ENCODE assay signal across 18 cellular contexts in genomic region chr13:109165417-109165904, GRCh38.
DNase-seq lines count a peak whose midpoint lies in the region; ATAC-seq and TF ChIP-seq lines count a peak whose summit lies in the region.
"Had no signal": no experiment of that assay in that cellular context is flagged by ENCODE, and none has a peak within 500 bp of the region (broad histone marks: within the 10 kb centered on the region; RNA-seq: fewer than 3 reads in every experiment).

No MANE protein-coding gene starts in this region.

- DNase-seq in NCI-H748 (lab: John Stamatoyannopoulos, UW; ENCODE audit: unreplicated experiment) (peak; percentile 16), NCI-H748 treated with DMSO at 0.1 percent for 48 hours (lab: John Stamatoyannopoulos, UW) (no peak), Karpas-422 (no peak), WTC11 (ENCODE audit: low spot score) (no peak), substantia nigra (lab: John Stamatoyannopoulos, UW) (no peak), GDM1 (lab: John Stamatoyannopoulos, UW) (no peak), NCI-H510A treated with DMSO at 0.1 percent for 48 hours (lab: John Stamatoyannopoulos, UW) (no peak)
- DNase-seq: 8988T; C1 segment of cervical spinal cord; CD4-positive, CD25-positive, alpha-beta regulatory T cell; CD8-positive, alpha-beta memory T cell; COR-L47; DMS 273 treated with DMSO at 0.1 percent for 48 hours; DMS53; DND-41; EL; HCEC 1CT had no signal

- no peaks in the 10 kb centered on the region for H4K20me1 ChIP-seq in Karpas-422 (ENCODE audit: insufficient read depth, low read depth, low read length)

- peaks cover 30% of the 10 kb centered on the region for H3K4me1 Mint-ChIP-seq in WTC11
- H3K4me1 Mint-ChIP-seq: CD4-positive, CD25-positive, alpha-beta regulatory T cell; CD8-positive, alpha-beta memory T cell had no signal

- no peaks in the 10 kb centered on the region; the same call in 1 of the 2 replicates for H3K27me3 Mint-ChIP-seq in WTC11 (ENCODE audit: low read depth)
- H3K27me3 Mint-ChIP-seq: CD4-positive, CD25-positive, alpha-beta regulatory T cell had no signal

- no peaks in the 10 kb centered on the region for H3K9me3 ChIP-seq in Karpas-422 (ENCODE audit: low read length)

- peak overlapping the region; percentile 7; the same call in 1 of the 2 replicates for H3K9ac ChIP-seq in Karpas-422 (ENCODE audit: low read length)

- CTCF ChIA-PET in WTC11 (lab: Charles Lee) = no interaction called here

- H3K79me2 ChIP-seq in Karpas-422 (ENCODE audit: low read length) = no peaks in the 10 kb centered on the region

- no peak for TF ChIP-seq CTCF in WTC11 (IDR thresholded peaks at IDR 0.05)

- peaks cover 74% of the 10 kb centered on the region for H3K4me1 ChIP-seq in Karpas-422 (ENCODE audit: low read length)

- POLR2A ChIA-PET in WTC11 (lab: Charles Lee) = no interaction called here

- H2AFZ ChIP-seq in Karpas-422 (ENCODE audit: low read length) = peak overlapping the region; percentile 52; the same call in 1 of the 2 replicates

- H3K36me3 Mint-ChIP-seq in WTC11 = no peaks in the 10 kb centered on the region
- H3K36me3 Mint-ChIP-seq: CD4-positive, CD25-positive, alpha-beta regulatory T cell; CD8-positive, alpha-beta memory T cell had no signal

- no peak overlapping the region for H3K4me3 Mint-ChIP-seq in WTC11
- H3K4me3 Mint-ChIP-seq: B cell; CD4-positive, CD25-positive, alpha-beta regulatory T cell; CD8-positive, alpha-beta memory T cell had no signal

- H3K27ac ChIP-seq in Karpas-422 (ENCODE audit: low read length) = peak overlapping the region; percentile 81
- H3K27ac ChIP-seq in substantia nigra (ENCODE audit: low read depth, low read length, poor library complexity, severe bottlenecking) = no peak overlapping the region

- H3K4me2 ChIP-seq in Karpas-422 (ENCODE audit: low read depth, low read length, poor library complexity, severe bottlenecking) = peak overlapping the region; percentile 54

- peak; percentile 56 for ATAC-seq in WTC11

- H3K27me3 ChIP-seq in Karpas-422 (ENCODE audit: low read length) = no peaks in the 10 kb centered on the region

- no peaks in the 10 kb centered on the region for H3K36me3 ChIP-seq in Karpas-422 (ENCODE audit: insufficient read depth, low read length)

- no peaks in the 10 kb centered on the region for H3K9me2 ChIP-seq in Karpas-422 (replicated peaks; ENCODE audit: insufficient read depth, low read length)

- H3K4me3 ChIP-seq in Karpas-422 (ENCODE audit: low read length) = peak overlapping the region; percentile 18; the same call in 1 of the 2 replicates

- H3K27ac Mint-ChIP-seq in WTC11 = no peak overlapping the region
- H3K27ac Mint-ChIP-seq: B cell; CD4-positive, CD25-positive, alpha-beta regulatory T cell; CD8-positive, alpha-beta memory T cell had no signal

- no peaks in the 10 kb centered on the region for H3K9me3 Mint-ChIP-seq in WTC11

TF ChIP-seq in WTC11, 78 proteins besides CTCF, POLR2A, EP300 and RAD21 (continues in another document):
- TF ChIP-seq NR3C1 (CRISPR knock-in tag; conservative IDR thresholded peaks at IDR 0.05; ENCODE audit: low read depth) = no peak
- TF ChIP-seq, protein P1, sequence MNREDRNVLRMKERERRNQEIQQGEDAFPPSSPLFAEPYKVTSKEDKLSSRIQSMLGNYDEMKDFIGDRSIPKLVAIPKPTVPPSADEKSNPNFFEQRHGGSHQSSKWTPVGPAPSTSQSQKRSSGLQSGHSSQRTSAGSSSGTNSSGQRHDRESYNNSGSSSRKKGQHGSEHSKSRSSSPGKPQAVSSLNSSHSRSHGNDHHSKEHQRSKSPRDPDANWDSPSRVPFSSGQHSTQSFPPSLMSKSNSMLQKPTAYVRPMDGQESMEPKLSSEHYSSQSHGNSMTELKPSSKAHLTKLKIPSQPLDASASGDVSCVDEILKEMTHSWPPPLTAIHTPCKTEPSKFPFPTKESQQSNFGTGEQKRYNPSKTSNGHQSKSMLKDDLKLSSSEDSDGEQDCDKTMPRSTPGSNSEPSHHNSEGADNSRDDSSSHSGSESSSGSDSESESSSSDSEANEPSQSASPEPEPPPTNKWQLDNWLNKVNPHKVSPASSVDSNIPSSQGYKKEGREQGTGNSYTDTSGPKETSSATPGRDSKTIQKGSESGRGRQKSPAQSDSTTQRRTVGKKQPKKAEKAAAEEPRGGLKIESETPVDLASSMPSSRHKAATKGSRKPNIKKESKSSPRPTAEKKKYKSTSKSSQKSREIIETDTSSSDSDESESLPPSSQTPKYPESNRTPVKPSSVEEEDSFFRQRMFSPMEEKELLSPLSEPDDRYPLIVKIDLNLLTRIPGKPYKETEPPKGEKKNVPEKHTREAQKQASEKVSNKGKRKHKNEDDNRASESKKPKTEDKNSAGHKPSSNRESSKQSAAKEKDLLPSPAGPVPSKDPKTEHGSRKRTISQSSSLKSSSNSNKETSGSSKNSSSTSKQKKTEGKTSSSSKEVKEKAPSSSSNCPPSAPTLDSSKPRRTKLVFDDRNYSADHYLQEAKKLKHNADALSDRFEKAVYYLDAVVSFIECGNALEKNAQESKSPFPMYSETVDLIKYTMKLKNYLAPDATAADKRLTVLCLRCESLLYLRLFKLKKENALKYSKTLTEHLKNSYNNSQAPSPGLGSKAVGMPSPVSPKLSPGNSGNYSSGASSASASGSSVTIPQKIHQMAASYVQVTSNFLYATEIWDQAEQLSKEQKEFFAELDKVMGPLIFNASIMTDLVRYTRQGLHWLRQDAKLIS (CRISPR knock-in tag; IDR thresholded peaks at IDR 0.05; ENCODE audit: borderline replicate concordance) = no peak
- TF ChIP-seq ZBTB21 (CRISPR knock-in tag; IDR thresholded peaks at IDR 0.05; ENCODE audit: borderline replicate concordance) = no peak
- TF ChIP-seq CREB1 (CRISPR knock-in tag; IDR thresholded peaks at IDR 0.05) = no peak
- TF ChIP-seq, protein P2, sequence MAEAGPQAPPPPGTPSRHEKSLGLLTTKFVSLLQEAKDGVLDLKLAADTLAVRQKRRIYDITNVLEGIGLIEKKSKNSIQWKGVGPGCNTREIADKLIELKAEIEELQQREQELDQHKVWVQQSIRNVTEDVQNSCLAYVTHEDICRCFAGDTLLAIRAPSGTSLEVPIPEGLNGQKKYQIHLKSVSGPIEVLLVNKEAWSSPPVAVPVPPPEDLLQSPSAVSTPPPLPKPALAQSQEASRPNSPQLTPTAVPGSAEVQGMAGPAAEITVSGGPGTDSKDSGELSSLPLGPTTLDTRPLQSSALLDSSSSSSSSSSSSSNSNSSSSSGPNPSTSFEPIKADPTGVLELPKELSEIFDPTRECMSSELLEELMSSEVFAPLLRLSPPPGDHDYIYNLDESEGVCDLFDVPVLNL (CRISPR knock-in tag; IDR thresholded peaks at IDR 0.05; ENCODE audit: borderline replicate concordance, low read depth) = no peak
- no peak for TF ChIP-seq IRF2 (CRISPR knock-in tag; IDR thresholded peaks at IDR 0.05; ENCODE audit: borderline replicate concordance, low read depth)
- TF ChIP-seq, protein P3, sequence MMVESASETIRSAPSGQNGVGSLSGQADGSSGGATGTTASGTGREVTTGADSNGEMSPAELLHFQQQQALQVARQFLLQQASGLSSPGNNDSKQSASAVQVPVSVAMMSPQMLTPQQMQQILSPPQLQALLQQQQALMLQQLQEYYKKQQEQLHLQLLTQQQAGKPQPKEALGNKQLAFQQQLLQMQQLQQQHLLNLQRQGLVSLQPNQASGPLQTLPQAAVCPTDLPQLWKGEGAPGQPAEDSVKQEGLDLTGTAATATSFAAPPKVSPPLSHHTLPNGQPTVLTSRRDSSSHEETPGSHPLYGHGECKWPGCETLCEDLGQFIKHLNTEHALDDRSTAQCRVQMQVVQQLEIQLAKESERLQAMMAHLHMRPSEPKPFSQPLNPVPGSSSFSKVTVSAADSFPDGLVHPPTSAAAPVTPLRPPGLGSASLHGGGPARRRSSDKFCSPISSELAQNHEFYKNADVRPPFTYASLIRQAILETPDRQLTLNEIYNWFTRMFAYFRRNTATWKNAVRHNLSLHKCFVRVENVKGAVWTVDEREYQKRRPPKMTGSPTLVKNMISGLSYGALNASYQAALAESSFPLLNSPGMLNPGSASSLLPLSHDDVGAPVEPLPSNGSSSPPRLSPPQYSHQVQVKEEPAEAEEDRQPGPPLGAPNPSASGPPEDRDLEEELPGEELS (CRISPR knock-in tag; IDR thresholded peaks at IDR 0.05) = no peak
- TF ChIP-seq ZNF416 (CRISPR knock-in tag; IDR thresholded peaks at IDR 0.05) = no peak
- TF ChIP-seq NR1H2 (CRISPR knock-in tag; IDR thresholded peaks at IDR 0.05) = no peak
- TF ChIP-seq, protein P4, sequence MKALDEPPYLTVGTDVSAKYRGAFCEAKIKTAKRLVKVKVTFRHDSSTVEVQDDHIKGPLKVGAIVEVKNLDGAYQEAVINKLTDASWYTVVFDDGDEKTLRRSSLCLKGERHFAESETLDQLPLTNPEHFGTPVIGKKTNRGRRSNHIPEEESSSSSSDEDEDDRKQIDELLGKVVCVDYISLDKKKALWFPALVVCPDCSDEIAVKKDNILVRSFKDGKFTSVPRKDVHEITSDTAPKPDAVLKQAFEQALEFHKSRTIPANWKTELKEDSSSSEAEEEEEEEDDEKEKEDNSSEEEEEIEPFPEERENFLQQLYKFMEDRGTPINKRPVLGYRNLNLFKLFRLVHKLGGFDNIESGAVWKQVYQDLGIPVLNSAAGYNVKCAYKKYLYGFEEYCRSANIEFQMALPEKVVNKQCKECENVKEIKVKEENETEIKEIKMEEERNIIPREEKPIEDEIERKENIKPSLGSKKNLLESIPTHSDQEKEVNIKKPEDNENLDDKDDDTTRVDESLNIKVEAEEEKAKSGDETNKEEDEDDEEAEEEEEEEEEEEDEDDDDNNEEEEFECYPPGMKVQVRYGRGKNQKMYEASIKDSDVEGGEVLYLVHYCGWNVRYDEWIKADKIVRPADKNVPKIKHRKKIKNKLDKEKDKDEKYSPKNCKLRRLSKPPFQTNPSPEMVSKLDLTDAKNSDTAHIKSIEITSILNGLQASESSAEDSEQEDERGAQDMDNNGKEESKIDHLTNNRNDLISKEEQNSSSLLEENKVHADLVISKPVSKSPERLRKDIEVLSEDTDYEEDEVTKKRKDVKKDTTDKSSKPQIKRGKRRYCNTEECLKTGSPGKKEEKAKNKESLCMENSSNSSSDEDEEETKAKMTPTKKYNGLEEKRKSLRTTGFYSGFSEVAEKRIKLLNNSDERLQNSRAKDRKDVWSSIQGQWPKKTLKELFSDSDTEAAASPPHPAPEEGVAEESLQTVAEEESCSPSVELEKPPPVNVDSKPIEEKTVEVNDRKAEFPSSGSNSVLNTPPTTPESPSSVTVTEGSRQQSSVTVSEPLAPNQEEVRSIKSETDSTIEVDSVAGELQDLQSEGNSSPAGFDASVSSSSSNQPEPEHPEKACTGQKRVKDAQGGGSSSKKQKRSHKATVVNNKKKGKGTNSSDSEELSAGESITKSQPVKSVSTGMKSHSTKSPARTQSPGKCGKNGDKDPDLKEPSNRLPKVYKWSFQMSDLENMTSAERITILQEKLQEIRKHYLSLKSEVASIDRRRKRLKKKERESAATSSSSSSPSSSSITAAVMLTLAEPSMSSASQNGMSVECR (CRISPR knock-in tag; IDR thresholded peaks at IDR 0.05; ENCODE audit: borderline replicate concordance) = no peak
